ENCODE assay signal across 1 cellular context in genomic region chr10:33066558-33067236, GRCh38.
TF ChIP-seq lines count a peak whose summit lies in the region.

No MANE protein-coding gene starts in this region.

TF ChIP-seq in HCT116, 20 proteins besides CTCF, POLR2A, EP300 and RAD21 (continued from another document):
- no peak for TF ChIP-seq ZNF274 (IDR thresholded peaks at IDR 0.05; ENCODE audit: low read depth, low read length)
- TF ChIP-seq EZH2 (IDR thresholded peaks at IDR 0.05): no peak
- TF ChIP-seq ATF3 (IDR thresholded peaks at IDR 0.05): no peak
- TF ChIP-seq ELF1 (IDR thresholded peaks at IDR 0.05; ENCODE audit: borderline replicate concordance, low read depth): no peak
